ENCODE assay signal across 18 cellular contexts in the genomic region with DNA sequence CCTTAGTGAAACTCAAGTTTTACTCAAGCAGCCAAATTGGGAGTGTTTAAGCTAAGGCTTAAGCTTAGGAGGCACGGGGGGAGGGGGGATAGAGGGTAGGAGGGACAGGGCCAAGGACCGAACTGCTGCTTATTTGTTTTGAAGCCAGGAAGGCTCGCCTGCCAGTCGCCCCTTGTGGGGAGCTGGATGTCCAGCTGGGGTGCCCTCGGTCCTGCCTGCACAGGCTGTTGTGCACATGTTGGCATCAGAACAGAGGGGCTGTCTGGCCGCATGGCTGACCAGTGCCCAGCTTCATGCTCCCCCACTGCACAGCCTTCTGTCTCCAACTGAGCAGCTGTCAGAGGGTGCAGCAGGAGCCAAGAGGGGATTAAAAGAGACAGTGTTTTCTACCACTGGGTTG. TPM values are rescaled to one million over a fixed set of nuclear protein-coding genes. Genes with fewer than 3 reads are reported as not detected.
DNase-seq lines count a peak whose midpoint lies in the region; ATAC-seq lines count a peak whose summit lies in the region.
"Had no signal": no experiment of that assay in that cellular context is flagged by ENCODE, and none has a peak within 500 bp of the region (broad histone marks: within the 10 kb centered on the region; RNA-seq: fewer than 3 reads in every experiment).

No MANE protein-coding gene starts in this region.

- no peaks in the 10 kb centered on the region for H3K79me2 ChIP-seq in trophoblast cell (ENCODE audit: control insufficient read depth, insufficient read depth, low read length, poor library complexity)
- no peaks in the 10 kb centered on the region for H3K79me2 ChIP-seq in Karpas-422 (ENCODE audit: low read length)

- no peak overlapping the region for H3K23ac ChIP-seq in trophoblast cell (ENCODE audit: low read length)

- ATAC-seq in HG02981 (IDR thresholded peaks at IDR 0.05; ENCODE audit: unreplicated experiment): no peak
- ATAC-seq in GM18867 (IDR thresholded peaks at IDR 0.05; ENCODE audit: unreplicated experiment): no peak
- ATAC-seq: left colon, upper lobe of right lung had no signal

- H3K4me3 ChIP-seq in iPS DF 6.9 (ENCODE audit: low read length) (no peak overlapping the region), trophoblast cell (ENCODE audit: low read depth, low read length) (no peak overlapping the region), Karpas-422 (ENCODE audit: low read length) (no peak overlapping the region)
- H3K4me3 ChIP-seq: SK-N-MC, upper lobe of right lung had no signal

- no peak overlapping the region for H2AK5ac ChIP-seq in trophoblast cell (ENCODE audit: low read length)

- no peaks in the 10 kb centered on the region for H4K20me1 ChIP-seq in Karpas-422 (ENCODE audit: insufficient read depth, low read depth, low read length)

- H3K9me2 ChIP-seq in Karpas-422 (replicated peaks; ENCODE audit: insufficient read depth, low read length): no peaks in the 10 kb centered on the region

- H3K4me1 ChIP-seq in iPS DF 6.9 (ENCODE audit: control insufficient read depth, insufficient read depth, low read length) (peaks cover 11% of the 10 kb centered on the region), trophoblast cell (ENCODE audit: control insufficient read depth in 1 of 2, insufficient read depth in 2 of 2, low read length in 2 of 2) (peaks cover 0 to 2% of the 10 kb centered on the region in 2 experiments), Karpas-422 (ENCODE audit: low read length) (no peaks in the 10 kb centered on the region; the same call in 1 of the 2 replicates)

- no peaks in the 10 kb centered on the region for H3K79me1 ChIP-seq in trophoblast cell (ENCODE audit: low read length)

- no peaks in the 10 kb centered on the region for H3K27me3 ChIP-seq in iPS DF 6.9 (ENCODE audit: control insufficient read depth, insufficient read depth, low read length)
- no peaks in the 10 kb centered on the region for H3K27me3 ChIP-seq in trophoblast cell (ENCODE audit: insufficient read depth, low read length)
- H3K27me3 ChIP-seq in Karpas-422 (ENCODE audit: low read length): no peaks in the 10 kb centered on the region
- H3K27me3 ChIP-seq: upper lobe of right lung had no signal

- no peak overlapping the region for H2BK12ac ChIP-seq in trophoblast cell (ENCODE audit: low read length)

- DNase-seq in DMS 273 treated with DMSO at 0.1 percent for 48 hours (lab: John Stamatoyannopoulos, UW): peak; percentile 81
- DNase-seq in NCI-H82 (lab: John Stamatoyannopoulos, UW): peak; percentile 95
- DNase-seq in iPS DF 6.9 (ENCODE audit: low read depth, low spot score): no peak
- DNase-seq in trophoblast cell: no peak
- DNase-seq in NOMO-1 (lab: John Stamatoyannopoulos, UW; ENCODE audit: unreplicated experiment in 2 of 2): no peak
- no peak for DNase-seq in Karpas-422
- DNase-seq: activated CD8-positive, alpha-beta memory T cell treated with anti-CD3 and anti-CD28 coated beads for 24 hours; activated effector memory CD4-positive, alpha-beta T cell treated with anti-CD3 and anti-CD28 coated beads, Interleukin-2, amount 50 U/mL, for 16 hours; effector CD8-positive, alpha-beta T cell; foreskin melanocyte; IMR-90; NCI-H1436 treated with DMSO at 0.1 percent for 48 hours; stimulated activated CD4-positive, alpha-beta T cell treated with anti-CD3 and anti-CD28 coated beads, Interleukin-12 subunit alpha, Interleukin-12 subunit beta, amount 100 ng/mL, for 4 hours; upper lobe of right lung had no signal

- H4K91ac ChIP-seq in trophoblast cell (ENCODE audit: low read depth, low read length): no peak overlapping the region

- H4K8ac ChIP-seq in trophoblast cell (ENCODE audit: low read depth, low read length): no peak overlapping the region

- peak overlapping the region; percentile 13 for H3K9ac ChIP-seq in trophoblast cell (ENCODE audit: low read length)
- no peak overlapping the region for H3K9ac ChIP-seq in Karpas-422 (ENCODE audit: low read length)

- H4K12ac ChIP-seq in trophoblast cell (ENCODE audit: low read depth, low read length): no peak overlapping the region

- no peak overlapping the region for H2AFZ ChIP-seq in trophoblast cell (ENCODE audit: insufficient read depth, low read length, poor library complexity)
- H2AFZ ChIP-seq in Karpas-422 (ENCODE audit: low read length): no peak overlapping the region

- H3K4me2 ChIP-seq in trophoblast cell (ENCODE audit: low read length) (no peak overlapping the region), Karpas-422 (ENCODE audit: low read depth, low read length, poor library complexity, severe bottlenecking) (no peak overlapping the region)

- H3K27ac ChIP-seq in iPS DF 6.9 (ENCODE audit: low read length): peak overlapping the region; percentile 10
- H3K27ac ChIP-seq in trophoblast cell (ENCODE audit: low read depth, low read length): no peak overlapping the region
- no peak overlapping the region for H3K27ac ChIP-seq in Karpas-422 (ENCODE audit: low read length)
- H3K27ac ChIP-seq: upper lobe of right lung had no signal

- no peak overlapping the region for H2BK5ac ChIP-seq in trophoblast cell (ENCODE audit: low read depth, low read length, poor library complexity)

- H2BK120ac ChIP-seq in trophoblast cell (ENCODE audit: insufficient read depth, low read length, poor library complexity): no peak overlapping the region

- no peak overlapping the region for H3K4ac ChIP-seq in trophoblast cell (ENCODE audit: low read depth, low read length)

- H3K14ac ChIP-seq in trophoblast cell (ENCODE audit: low read length): no peak overlapping the region

- H3K36me3 ChIP-seq in iPS DF 6.9 (ENCODE audit: control insufficient read depth, insufficient read depth, low read length): no peaks in the 10 kb centered on the region
- H3K36me3 ChIP-seq in trophoblast cell (ENCODE audit: control insufficient read depth in 1 of 2, insufficient read depth in 2 of 2, low read length in 2 of 2): peaks cover 34 to 62% of the 10 kb centered on the region in 2 experiments
- H3K36me3 ChIP-seq in Karpas-422 (ENCODE audit: insufficient read depth, low read length): no peaks in the 10 kb centered on the region
- H3K36me3 ChIP-seq: upper lobe of right lung had no signal

- WGBS in iPS DF 6.9 (ENCODE audit: insufficient coverage, insufficient read length): no CpG with 5 or more reads among the region's 6 CpGs
- WGBS in trophoblast cell (ENCODE audit: extremely low coverage, insufficient coverage, insufficient read length): no CpG with 5 or more reads among the region's 6 CpGs

- H3K9me3 ChIP-seq in iPS DF 6.9 (ENCODE audit: control insufficient read depth, insufficient read depth, low read length) (no peaks in the 10 kb centered on the region), trophoblast cell (ENCODE audit: insufficient read depth, low read depth, low read length) (peaks cover 4% of the 10 kb centered on the region), Karpas-422 (ENCODE audit: low read length) (no peaks in the 10 kb centered on the region)
- H3K9me3 ChIP-seq: upper lobe of right lung had no signal

- H3K18ac ChIP-seq in trophoblast cell (ENCODE audit: low read length): no peak overlapping the region

RNA-seq across cellular contexts. Expression of gene BOC, which starts 53.4 kb away (rescaled TPM):
- polyA plus RNA-seq in trophoblast cell (2013): 43.4 and 43.9 TPM in 2 replicates
- 0.04 and 0.47 TPM in 2 replicates for total RNA-seq in Karpas-422 (2014; rRNA removed; shearing (Covaris generic); ENCODE audit: low replicate concordance)

Comparison
In these comparisons a context has a peak if more than half of its experiments do, and no peak if none do; other contexts are left out.
1. DNase-seq: peak in DMS 273 treated with DMSO at 0.1 percent for 48 hours (single experiment) and NCI-H82 (single experiment); none in iPS DF 6.9 (single experiment), trophoblast cell (0 of 2), NOMO-1 (0 of 2) and Karpas-422 (single experiment).